Comparison of ENCODE assay signal across 15 cellular contexts in genomic region chr2:174191342-174191886, GRCh38. TPM values are rescaled to one million over a fixed set of nuclear protein-coding genes. Genes with fewer than 3 reads are reported as not detected.
DNase-seq lines count a peak whose midpoint lies in the region; ATAC-seq and TF ChIP-seq lines count a peak whose summit lies in the region.
"Had no signal": no experiment of that assay in that cellular context is flagged by ENCODE, and none has a peak within 500 bp of the region (broad histone marks: within the 10 kb centered on the region; RNA-seq: fewer than 3 reads in every experiment).

No MANE protein-coding gene starts in this region.

- H3K27me3 Mint-ChIP-seq in WTC11 (ENCODE audit: low read depth) (no peaks in the 10 kb centered on the region), nephron progenitor cell (ENCODE audit: low read depth, poor library complexity) (no peaks in the 10 kb centered on the region), neural progenitor cell (ENCODE audit: insufficient read depth, low read depth) (no peaks in the 10 kb centered on the region)
- H3K27me3 Mint-ChIP-seq: CD4-positive, alpha-beta memory T cell had no signal

- POLR2A ChIA-PET in HEK293 (lab: Yijun Ruan, JAX) (interaction anchor here (0.9 kb wide), 1 partner anchor 20 kb away, joined by 3 read pairs; no protein-coding TSS in a partner anchor), WTC11 (lab: Charles Lee) (no interaction called here)

- no peak for ATAC-seq in WTC11
- no peak for ATAC-seq in GM18867 (IDR thresholded peaks at IDR 0.05; ENCODE audit: unreplicated experiment)

- TF ChIP-seq CTCF in HEK293 (tag by site-specific recombination; IDR thresholded peaks at IDR 0.05) (no peak), WTC11 (IDR thresholded peaks at IDR 0.05) (no peak), nephron progenitor cell (IDR thresholded peaks at IDR 0.05) (no peak), neural progenitor cell (IDR thresholded peaks at IDR 0.05) (no peak)

- H4K20me1 ChIP-seq in neural progenitor cell (ENCODE audit: low read depth), result peaks cover 18% of the 10 kb centered on the region

- no peak overlapping the region for H3K4me3 ChIP-seq in HEK293 (ENCODE audit: low read depth, low read length)
- H3K4me3 ChIP-seq in neural progenitor cell, result no peak overlapping the region
- H3K4me3 ChIP-seq: GM23248 had no signal

- H3K9me3 Mint-ChIP-seq in WTC11, result peaks cover 16% of the 10 kb centered on the region
- peaks cover 23% of the 10 kb centered on the region for H3K9me3 Mint-ChIP-seq in nephron progenitor cell
- H3K9me3 Mint-ChIP-seq in neural progenitor cell, result peaks cover 8% of the 10 kb centered on the region
- H3K9me3 Mint-ChIP-seq: CD4-positive, alpha-beta memory T cell had no signal

- DNase-seq in WTC11 (ENCODE audit: low spot score) (no peak), nephron progenitor cell (no peak), NCI-H1930 (lab: John Stamatoyannopoulos, UW) (no peak), neural progenitor cell (ENCODE audit: low spot score) (no peak)
- DNase-seq: C1 segment of cervical spinal cord; Calu3; CD4-positive, alpha-beta memory T cell; COR-L47; DMS53; DMS79 treated with DMSO at 0.1 percent for 48 hours; GM23248; H7; HCEC 1CT had no signal

- H3K79me2 ChIP-seq in neural progenitor cell (ENCODE audit: low read depth), result peaks cover 63% of the 10 kb centered on the region

- no peak overlapping the region for H2AFZ ChIP-seq in neural progenitor cell (replicated peaks)
- H2AFZ ChIP-seq: GM23248 had no signal

- H3K9me3 ChIP-seq in HEK293 (ENCODE audit: control insufficient read depth, insufficient read depth, low read depth, low read length) (no peaks in the 10 kb centered on the region), neural progenitor cell (ENCODE audit: low read depth) (no peaks in the 10 kb centered on the region)

- no peak overlapping the region for H3K27ac ChIP-seq in HEK293 (ENCODE audit: extremely low read depth, low read depth, low read length)
- H3K27ac ChIP-seq in neural progenitor cell, result no peak overlapping the region
- H3K27ac ChIP-seq: GM23248 had no signal

- H3F3A ChIP-seq in neural progenitor cell (ENCODE audit: low read depth), result no peaks in the 10 kb centered on the region

- CTCF ChIA-PET in HEK293 (lab: Yijun Ruan, JAX) (interaction anchor here (0.7 kb wide), 1 partner anchor 271 kb away, joined by 3 read pairs; no protein-coding TSS in a partner anchor), WTC11 (lab: Charles Lee) (interaction anchor here (0.8 kb wide), 1 partner anchor 57 kb away, joined by 4 read pairs; no protein-coding TSS in a partner anchor)

- peaks cover 0 to 6% of the 10 kb centered on the region in 2 experiments; a peak in 1 of 3 replicates for H3K36me3 ChIP-seq in HEK293 (ENCODE audit: control insufficient read depth in 2 of 2, insufficient read depth in 1 of 2, low read length in 2 of 2)
- H3K36me3 ChIP-seq in neural progenitor cell, result no peaks in the 10 kb centered on the region

- H3K27me3 ChIP-seq in neural progenitor cell, result no peaks in the 10 kb centered on the region

- H3K4me2 ChIP-seq in neural progenitor cell, result no peak overlapping the region

- H3K27ac Mint-ChIP-seq in WTC11 (no peak overlapping the region), nephron progenitor cell (peak overlapping the region; percentile 54), neural progenitor cell (no peak overlapping the region)
- H3K27ac Mint-ChIP-seq: CD4-positive, alpha-beta memory T cell had no signal

- H3K36me3 Mint-ChIP-seq in WTC11, result peaks cover 4% of the 10 kb centered on the region
- peaks cover 27% of the 10 kb centered on the region for H3K36me3 Mint-ChIP-seq in nephron progenitor cell (ENCODE audit: low read depth)
- peaks cover 29% of the 10 kb centered on the region for H3K36me3 Mint-ChIP-seq in neural progenitor cell

- H3K4me1 ChIP-seq in HEK293 (ENCODE audit: control insufficient read depth, insufficient read depth, low read length) (no peaks in the 10 kb centered on the region), neural progenitor cell (no peaks in the 10 kb centered on the region)

- H3K4me1 Mint-ChIP-seq in WTC11, result 0 out of 2 replicates have a peak, but pooled peaks cover 5% of the 10 kb centered on the region
- H3K4me1 Mint-ChIP-seq in nephron progenitor cell, result no peaks in the 10 kb centered on the region
- H3K4me1 Mint-ChIP-seq in neural progenitor cell, result no peaks in the 10 kb centered on the region

- H3K4me3 Mint-ChIP-seq in WTC11 (no peak overlapping the region), nephron progenitor cell (no peak overlapping the region), neural progenitor cell (no peak overlapping the region)
- H3K4me3 Mint-ChIP-seq: CD4-positive, alpha-beta memory T cell had no signal

- no peak overlapping the region for H3K9ac ChIP-seq in neural progenitor cell
- H3K9ac ChIP-seq: GM23248 had no signal

TF ChIP-seq in HEK293, 187 proteins besides CTCF, POLR2A, EP300 and RAD21:
- TF ChIP-seq HOXC10 (CRISPR knock-in tag; IDR thresholded peaks at IDR 0.05), result no peak
- no peak for TF ChIP-seq OVOL3 (tag by site-specific recombination; IDR thresholded peaks at IDR 0.05)
- TF ChIP-seq YY2 (tag by site-specific recombination; IDR thresholded peaks at IDR 0.05), result no peak
- 0 out of 2 replicates have a peak, but pooled peaks have one; percentile 51 for TF ChIP-seq ZNF121 (tag by site-specific recombination; IDR thresholded peaks at IDR 0.05)
- no peak for TF ChIP-seq ZSCAN4 (tag by site-specific recombination; IDR thresholded peaks at IDR 0.05)
- no peak for TF ChIP-seq ZNF658 (tag by site-specific recombination; IDR thresholded peaks at IDR 0.05)

TF ChIP-seq in WTC11, 78 proteins besides CTCF, POLR2A, EP300 and RAD21:
- TF ChIP-seq NR2C2 (CRISPR knock-in tag; IDR thresholded peaks at IDR 0.05), result no peak
- 0 out of 2 replicates have a peak, but pooled peaks have one; percentile 29 for TF ChIP-seq ZNF121 (CRISPR knock-in tag; IDR thresholded peaks at IDR 0.05)
- TF ChIP-seq FOXP1 (CRISPR knock-in tag; IDR thresholded peaks at IDR 0.05; ENCODE audit: borderline replicate concordance), result no peak
- no peak for TF ChIP-seq ZNF219 (CRISPR knock-in tag; IDR thresholded peaks at IDR 0.05; ENCODE audit: borderline replicate concordance)

RNA-seq across cellular contexts. Expression of gene OLA1, which starts 56.9 kb away (rescaled TPM):
- total RNA-seq in WTC11 (2021) (104 to 109 TPM (median 107 TPM) in 3 replicates), neural progenitor cell (ENCODE audit: low replicate concordance) (186 and 323 TPM in 2 replicates)

Comparison
In these comparisons a context has a peak if more than half of its experiments do, and no peak if none do; other contexts are left out.
1. Of the 8 proteins assayed by ChIP-seq in both HEK293 and WTC11: peak only in HEK293: none; only in WTC11: none; in both: ZNF121; in neither: 7.